ENCODE assay signal across 9 cellular contexts in genomic region chr3:195624603-195625568, GRCh38. TPM values are rescaled to one million over a fixed set of nuclear protein-coding genes. Genes with fewer than 3 reads are reported as not detected.
A peak's percentile ranks its signal among the peaks of the same experiment; 100 is the strongest.
DNase-seq lines count a peak whose midpoint lies in the region; ATAC-seq and TF ChIP-seq lines count a peak whose summit lies in the region.
"Not testable (repeated sequence)": the region's sequence is repeated elsewhere in the genome, so short reads cannot be mapped to it uniquely, and the experiment has no call there.
"Had no signal": no experiment of that assay in that cellular context is flagged by ENCODE, and none has a peak within 500 bp of the region (broad histone marks: within the 10 kb centered on the region; RNA-seq: fewer than 3 reads in every experiment).

No MANE protein-coding gene starts in this region.

- not testable (repeated sequence) for TF ChIP-seq CTCF in body of pancreas (IDR thresholded peaks at IDR 0.05)

- not testable (repeated sequence) for H3K4me1 ChIP-seq in body of pancreas

- not testable (repeated sequence) for TF ChIP-seq POLR2A in GM18505 (IDR thresholded peaks at IDR 0.05; ENCODE audit: borderline replicate concordance, extremely low read depth, insufficient read depth, insufficient read length); body of pancreas (IDR thresholded peaks at IDR 0.05)

- 0 to 22% methylated on average over 1 to 16 of the region's 62 CpGs for WGBS in body of pancreas, 2 donors

- H3K27ac ChIP-seq in body of pancreas = not testable (repeated sequence)

- intact Hi-C loops in body of pancreas (cut with DNase I); left colon (cut with DNase I, micrococcal nuclease): not testable (repeated sequence)

- ATAC-seq in GM18505 (IDR thresholded peaks at IDR 0.05; ENCODE audit: unreplicated experiment) = peak; percentile 85
- peak; percentile 79 for ATAC-seq in GM21381 (IDR thresholded peaks at IDR 0.05; ENCODE audit: unreplicated experiment)
- peak; percentile 75 for ATAC-seq in HG02852 (IDR thresholded peaks at IDR 0.05; ENCODE audit: unreplicated experiment)
- ATAC-seq in HG03520 (IDR thresholded peaks at IDR 0.05; ENCODE audit: unreplicated experiment) = peak; percentile 81
- ATAC-seq in activated CD4-positive, CD25-positive, alpha-beta regulatory T cell treated with anti-CD3 and anti-CD28 coated beads, Interleukin-2, amount 50 U/mL, for 24 hours = peak; percentile 89 to 93
- peak; percentile 93 for ATAC-seq in body of pancreas
- ATAC-seq in left colon = peak; percentile 87
- peak; percentile 82 for ATAC-seq in stimulated activated effector memory CD8-positive, alpha-beta T cell treated with anti-CD3 and anti-CD28 coated beads, Interleukin-12 subunit alpha, Interleukin-12 subunit beta, amount 100 ng/mL, for 72 hours

- peak overlapping the region; percentile 84 for H3K27ac Mint-ChIP-seq in stimulated activated effector memory CD8-positive, alpha-beta T cell treated with anti-CD3 and anti-CD28 coated beads, Interleukin-12 subunit alpha, Interleukin-12 subunit beta, amount 100 ng/mL, for 72 hours

- H3K4me3 Mint-ChIP-seq in stimulated activated effector memory CD8-positive, alpha-beta T cell treated with anti-CD3 and anti-CD28 coated beads, Interleukin-12 subunit alpha, Interleukin-12 subunit beta, amount 100 ng/mL, for 72 hours = peak overlapping the region; percentile 60

- not testable (repeated sequence) for H3K36me3 ChIP-seq in body of pancreas (replicated peaks in 1 of 2; ENCODE audit: insufficient read depth in 1 of 2, low read depth in 2 of 2)

- not testable (repeated sequence) for H3K9me3 ChIP-seq in body of pancreas

- not testable (repeated sequence) for H3K27me3 ChIP-seq in body of pancreas

- H3K9me3 Mint-ChIP-seq in stimulated activated effector memory CD8-positive, alpha-beta T cell treated with anti-CD3 and anti-CD28 coated beads, Interleukin-12 subunit alpha, Interleukin-12 subunit beta, amount 100 ng/mL, for 72 hours = not testable (repeated sequence)

- DNase-seq in body of pancreas, left colon: not testable (repeated sequence)
- peak in 1 of 2 donors; percentile 80 for DNase-seq in stimulated activated effector memory CD8-positive, alpha-beta T cell treated with anti-CD3 and anti-CD28 coated beads, Interleukin-12 subunit alpha, Interleukin-12 subunit beta, amount 100 ng/mL, for 72 hours (ENCODE audit: low spot score in 2 of 2)

- H3K36me3 Mint-ChIP-seq in stimulated activated effector memory CD8-positive, alpha-beta T cell treated with anti-CD3 and anti-CD28 coated beads, Interleukin-12 subunit alpha, Interleukin-12 subunit beta, amount 100 ng/mL, for 72 hours = peaks cover 24% of the 10 kb centered on the region

- not testable (repeated sequence) for H3K4me3 ChIP-seq in body of pancreas

- H3K4me1 Mint-ChIP-seq in stimulated activated effector memory CD8-positive, alpha-beta T cell treated with anti-CD3 and anti-CD28 coated beads, Interleukin-12 subunit alpha, Interleukin-12 subunit beta, amount 100 ng/mL, for 72 hours = peaks cover 38% of the 10 kb centered on the region

RNA-seq across cellular contexts. Expression of gene APOD, which starts 41.1 kb away (rescaled TPM):
- total RNA-seq in body of pancreas = 100 to 1,000 TPM; 343 to 463 TPM
- total RNA-seq in left colon = 10 to 100 TPM; 20.5 to 27.4 TPM
- total RNA-seq: renal cortical epithelial cell had no signal

Comparison
In these comparisons a context has a peak if more than half of its experiments do, and no peak if none do; other contexts are left out.
1. RNA of gene APOD, which starts 41.1 kb away (total RNA-seq): 343 to 463 TPM in body of pancreas; 20.5 to 27.4 TPM in left colon; every median in the first group is over 10 times any median in the second.
2. Peak in every context shown above with its lines, with median percentiles within 50 percentile points of each other: ATAC-seq.